In the genomic region with DNA sequence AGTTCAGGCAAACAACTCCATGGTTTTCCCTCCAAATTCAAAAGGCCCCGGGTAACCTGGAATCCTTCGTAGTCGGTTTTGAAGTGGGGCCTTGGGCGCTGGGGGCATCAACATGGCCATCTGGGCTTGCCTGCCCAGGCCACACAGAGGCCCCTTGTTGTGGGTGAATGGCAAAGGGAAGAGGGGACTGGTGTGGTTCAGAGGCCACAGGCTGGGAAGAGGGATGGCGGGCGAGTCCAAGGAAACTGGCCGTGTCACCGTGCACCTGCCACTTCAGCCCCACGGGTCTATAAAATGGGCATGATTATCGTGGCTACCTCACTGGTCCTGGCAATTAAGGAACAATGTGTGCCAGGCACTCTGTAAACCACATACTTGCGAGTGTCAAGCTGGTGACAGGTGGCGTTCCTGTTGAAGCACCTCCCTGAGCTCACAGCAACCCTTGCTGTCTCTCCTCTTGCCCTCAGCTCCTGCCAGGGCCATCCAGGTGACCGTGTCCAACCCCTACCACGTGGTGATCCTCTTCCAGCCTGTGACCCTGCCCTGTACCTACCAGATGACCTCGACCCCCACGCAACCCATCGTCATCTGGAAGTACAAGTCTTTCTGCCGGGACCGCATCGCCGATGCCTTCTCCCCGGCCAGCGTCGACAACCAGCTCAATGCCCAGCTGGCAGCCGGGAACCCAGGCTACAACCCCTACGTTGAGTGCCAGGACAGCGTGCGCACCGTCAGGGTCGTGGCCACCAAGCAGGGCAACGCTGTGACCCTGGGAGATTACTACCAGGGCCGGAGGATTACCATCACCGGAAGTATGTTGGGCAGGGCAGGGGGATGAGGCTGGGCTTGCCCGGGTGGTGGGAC, we compare ENCODE assay signal across 9 cellular contexts. TPM values are rescaled to one million over a fixed set of nuclear protein-coding genes. Genes with fewer than 3 reads are reported as not detected.
A peak's percentile ranks its signal among the peaks of the same experiment; 100 is the strongest.
DNase-seq lines count a peak whose midpoint lies in the region; ATAC-seq and TF ChIP-seq lines count a peak whose summit lies in the region.
"Had no signal": no experiment of that assay in that cellular context is flagged by ENCODE, and none has a peak within 500 bp of the region (broad histone marks: within the 10 kb centered on the region; RNA-seq: fewer than 3 reads in every experiment).

No MANE protein-coding gene starts in this region.

- H3K36me3 Mint-ChIP-seq in CD8-positive, alpha-beta T cell, result peaks cover 60% of the 10 kb centered on the region
- H3K36me3 Mint-ChIP-seq in natural killer cell, result no peaks in the 10 kb centered on the region

- CTCF ChIA-PET in CD8-positive, alpha-beta T cell (lab: Charles Lee), result interaction anchor here (0.7 to 2.2 kb wide), 6 partner anchors 11 to 109 kb away, joined by 3 to 9 read pairs (median 4); a partner anchor contains a TSS

- peak overlapping the region; percentile 73 to 88 for H3K9ac ChIP-seq in duodenal mucosa (ENCODE audit: low read depth in 1 of 2, low read length in 2 of 2)

- ATAC-seq in CD8-positive, alpha-beta T cell, result no peak
- no peak for ATAC-seq in natural killer cell
- ATAC-seq in HG03521 (IDR thresholded peaks at IDR 0.05; ENCODE audit: unreplicated experiment), result no peak

- H3K27me3 Mint-ChIP-seq in CD8-positive, alpha-beta T cell (ENCODE audit: low read depth), result no peaks in the 10 kb centered on the region
- peaks cover 27 to 37% of the 10 kb centered on the region in 2 donors for H3K27me3 Mint-ChIP-seq in natural killer cell (ENCODE audit: low read depth in 2 of 2)

- POLR2A ChIA-PET in CD8-positive, alpha-beta T cell (lab: Charles Lee), result interaction anchor here (1.0 to 1.9 kb wide), 3 partner anchors 14 to 39 kb away, joined by 3 to 9 read pairs (median 5); no protein-coding TSS in a partner anchor

- peak overlapping the region; percentile 98 for H3K27ac Mint-ChIP-seq in CD8-positive, alpha-beta T cell
- no peak overlapping the region for H3K27ac Mint-ChIP-seq in natural killer cell

- H3K4me3 ChIP-seq in CD8-positive, alpha-beta T cell (ENCODE audit: low read depth, low read length), result peak overlapping the region; percentile 96
- peak overlapping the region; percentile 77 to 90 for H3K4me3 ChIP-seq in duodenal mucosa (ENCODE audit: low read depth in 1 of 2, low read length in 2 of 2)

- no peaks in the 10 kb centered on the region for H3K27me3 ChIP-seq in CD8-positive, alpha-beta T cell (ENCODE audit: insufficient read depth, low read length)
- H3K27me3 ChIP-seq in duodenal mucosa (ENCODE audit: control insufficient read depth in 1 of 2, insufficient read depth in 2 of 2, low read length in 2 of 2), result no peaks in the 10 kb centered on the region

- TF ChIP-seq CTCF in CD8-positive, alpha-beta T cell (IDR thresholded peaks at IDR 0.05), result no peak
- TF ChIP-seq CTCF in natural killer cell (IDR thresholded peaks at IDR 0.05), result no peak

- peaks cover 19% of the 10 kb centered on the region for H3K4me1 ChIP-seq in CD8-positive, alpha-beta T cell (ENCODE audit: insufficient read depth, low read length)
- H3K4me1 ChIP-seq in duodenal mucosa (ENCODE audit: control insufficient read depth in 1 of 2, insufficient read depth in 2 of 2, low read length in 2 of 2), result peaks cover 9 to 11% of the 10 kb centered on the region in 2 donors

- H3K27ac ChIP-seq in CD8-positive, alpha-beta T cell (ENCODE audit: low read depth, low read length), result no peak overlapping the region
- H3K27ac ChIP-seq in duodenal mucosa (ENCODE audit: low read depth, low read length), result no peak overlapping the region
- H3K27ac ChIP-seq: ascending aorta had no signal

- peaks cover 23% of the 10 kb centered on the region for H3K36me3 ChIP-seq in CD8-positive, alpha-beta T cell (ENCODE audit: insufficient read depth, low read length)
- peaks cover 0 to 28% of the 10 kb centered on the region in 2 donors for H3K36me3 ChIP-seq in duodenal mucosa (ENCODE audit: control insufficient read depth in 1 of 2, insufficient read depth in 2 of 2, low read length in 2 of 2)
- H3K36me3 ChIP-seq: ascending aorta had no signal

- peak overlapping the region; percentile 97 for H3K4me3 Mint-ChIP-seq in CD8-positive, alpha-beta T cell
- H3K4me3 Mint-ChIP-seq in natural killer cell, result peak overlapping the region; percentile 64

- H3K9me3 Mint-ChIP-seq in CD8-positive, alpha-beta T cell, result no peaks in the 10 kb centered on the region
- H3K9me3 Mint-ChIP-seq in natural killer cell, result no peaks in the 10 kb centered on the region

- DNase-seq in CD8-positive, alpha-beta T cell, result peak in 1 of 7 experiments; percentile 47
- peak; percentile 53 for DNase-seq in NCI-H2029 treated with DMSO at 0.1 percent for 48 hours (lab: John Stamatoyannopoulos, UW)
- peak; percentile 9 for DNase-seq in natural killer cell
- no peak for DNase-seq in NCI-H524 treated with DMSO at 0.1 percent for 48 hours (lab: John Stamatoyannopoulos, UW)
- no peak for DNase-seq in NOMO-1 treated with DMSO at 0.1 percent for 48 hours (lab: John Stamatoyannopoulos, UW; ENCODE audit: unreplicated experiment)
- DNase-seq in NCI-H1694 (lab: John Stamatoyannopoulos, UW), result no peak

- no peaks in the 10 kb centered on the region for H3K9me3 ChIP-seq in CD8-positive, alpha-beta T cell (ENCODE audit: low read length)
- no peaks in the 10 kb centered on the region for H3K9me3 ChIP-seq in duodenal mucosa (ENCODE audit: control insufficient read depth in 1 of 2, low read length in 2 of 2)
- H3K9me3 ChIP-seq: ascending aorta had no signal

- intact Hi-C loops in CD8-positive, alpha-beta T cell (cut with DNase I, micrococcal nuclease), result loop anchor here (2.0 to 10.0 kb wide), 4 partner anchors 35 to 213 kb away; no protein-coding TSS in a partner anchor
- intact Hi-C loops in natural killer cell (cut with micrococcal nuclease), result no loop called here

- H3K4me1 Mint-ChIP-seq in CD8-positive, alpha-beta T cell (ENCODE audit: low read depth), result peaks cover 46% of the 10 kb centered on the region
- peaks cover 14 to 24% of the 10 kb centered on the region in 2 donors for H3K4me1 Mint-ChIP-seq in natural killer cell

RNA-seq across cellular contexts. Expression of a gene that starts 1.3 kb away (rescaled TPM):
- total RNA-seq in CD8-positive, alpha-beta T cell, result 10 to 100 TPM; 97.9 to 99.5 TPM
- 1 to 10 TPM; 3.4 to 6.9 (median 6.7) TPM for total RNA-seq in natural killer cell

RNA-seq across cellular contexts. Expression of a gene that starts 18.7 kb away (rescaled TPM):
- total RNA-seq in CD8-positive, alpha-beta T cell, result 100 to 1,000 TPM; 252 to 268 TPM
- total RNA-seq in natural killer cell, result 100 to 1,000 TPM; 243 to 253 (median 250) TPM

RNA-seq across cellular contexts. Expression of a gene that starts 21.5 kb away (rescaled TPM):
- total RNA-seq in CD8-positive, alpha-beta T cell, result not detected
- total RNA-seq in natural killer cell, result not detected
- total RNA-seq: ascending aorta had no signal

RNA-seq across cellular contexts. Expression of a gene that starts 32.2 kb away (rescaled TPM):
- under 1 TPM; 0.72 to 0.87 TPM for total RNA-seq in CD8-positive, alpha-beta T cell
- total RNA-seq in natural killer cell, result 1 to 10 TPM in 1 of 3 donors, under 1 TPM in 2; 0.34 to 1.5 (median 0.45) TPM
- total RNA-seq: ascending aorta had no signal

RNA-seq across cellular contexts. Expression of a gene that starts 41.9 kb away (rescaled TPM):
- not detected for total RNA-seq in CD8-positive, alpha-beta T cell
- total RNA-seq in natural killer cell, result not detected
- total RNA-seq: ascending aorta had no signal

Comparison
In these comparisons a context has a peak if more than half of its experiments do, and no peak if none do; other contexts are left out.
1. DNase-seq: peak in NCI-H2029 treated with DMSO at 0.1 percent for 48 hours (single experiment) and natural killer cell (single experiment); none in NCI-H524 treated with DMSO at 0.1 percent for 48 hours (single experiment), NOMO-1 treated with DMSO at 0.1 percent for 48 hours (single experiment) and NCI-H1694 (single experiment).
2. RNA of a gene that starts 1.3 kb away (total RNA-seq): 97.9 to 99.5 TPM in CD8-positive, alpha-beta T cell; 3.4 to 6.9 TPM in natural killer cell; every median in the first group is over 10 times any median in the second.